ENCODE assay signal across 3 cellular contexts in genomic region chr1:143938922-143939321, GRCh38. TPM values are rescaled to one million over a fixed set of nuclear protein-coding genes. Genes with fewer than 3 reads are reported as not detected.
"Had no signal": no experiment of that assay in that cellular context is flagged by ENCODE, and none has a peak within 500 bp of the region (broad histone marks: within the 10 kb centered on the region; RNA-seq: fewer than 3 reads in every experiment).

No MANE protein-coding gene starts in this region.

RNA-seq across cellular contexts. Expression of gene FAM72C, which starts 32.9 kb away (rescaled TPM):
- total RNA-seq: aorta, bronchial epithelial cell, cardiac septum had no signal
